Comparison of ENCODE assay signal across 12 cellular contexts in the genomic region with DNA sequence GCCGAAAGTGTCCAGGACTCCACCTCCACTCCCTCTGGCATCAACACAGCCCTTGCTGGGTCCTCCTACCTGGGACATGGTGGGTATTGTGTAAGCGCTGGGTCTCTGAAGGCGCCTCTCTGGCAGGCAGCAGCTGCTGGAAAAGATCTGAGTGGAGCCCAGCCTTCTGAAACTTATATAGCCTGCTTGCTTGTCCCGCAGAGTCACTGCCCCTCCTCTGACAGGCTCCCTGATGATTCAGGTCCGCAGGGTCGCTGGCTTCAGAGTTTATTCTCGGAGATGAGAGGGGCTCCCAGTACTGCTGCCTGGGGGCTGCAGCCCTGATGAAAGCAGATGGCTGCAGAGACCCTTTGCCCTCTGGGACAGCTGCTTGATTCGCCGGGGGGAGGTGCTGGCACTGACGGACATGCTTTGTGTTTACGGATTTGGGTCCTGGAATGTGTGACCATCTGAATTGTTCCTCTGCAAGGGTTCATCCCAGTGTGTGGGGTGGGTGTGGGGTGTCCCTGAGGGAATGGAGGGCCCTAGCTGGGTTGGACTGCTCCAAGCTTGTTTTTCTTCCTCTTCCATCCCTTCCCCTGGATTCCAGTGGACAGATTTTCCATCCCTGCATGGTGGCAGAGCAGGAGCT. TPM values are rescaled to one million over a fixed set of nuclear protein-coding genes. Genes with fewer than 3 reads are reported as not detected.
A peak's percentile ranks its signal among the peaks of the same experiment; 100 is the strongest.
DNase-seq lines count a peak whose midpoint lies in the region; ATAC-seq and TF ChIP-seq lines count a peak whose summit lies in the region.
"Had no signal": no experiment of that assay in that cellular context is flagged by ENCODE, and none has a peak within 500 bp of the region (broad histone marks: within the 10 kb centered on the region; RNA-seq: fewer than 3 reads in every experiment).

Gene MUSTN1, minus strand, starts transcription at position 149 of the 631 bp plus-strand sequence. Its CDS starts 71 bp downstream, at position 78.

- CTCF ChIA-PET in activated CD8-positive, alpha-beta memory T cell treated with anti-CD3 and anti-CD28 coated beads, Interleukin-2, amount 10 ng/mL, durations not matched to agents 7 days and 5 days (lab: Charles Lee) = no interaction called here

- no peak for TF ChIP-seq POLR2A in heart left ventricle (IDR thresholded peaks at IDR 0.05)

- DNase-seq in activated CD8-positive, alpha-beta memory T cell treated with anti-CD3 and anti-CD28 coated beads, Interleukin-2, amount 10 ng/mL, durations not matched to agents 7 days and 5 days = no peak
- no peak for DNase-seq in activated CD8-positive, alpha-beta memory T cell treated with anti-CD3 and anti-CD28 coated beads, Interleukin-2, amount 50 U/mL, for 48 hours
- DNase-seq in heart left ventricle = peak in 4 of 5 donors; percentile 36 to 68 (median 59)
- no peak for DNase-seq in progenitor cell of endocrine pancreas (ENCODE audit: low spot score, unreplicated experiment)
- DNase-seq in GM10266 (ENCODE audit: extremely low spot score) = no peak
- DNase-seq: DND-41; NCI-H2029 treated with DMSO at 0.1 percent for 48 hours; RPMI8226; stimulated activated CD4-positive, alpha-beta T cell treated with anti-CD3 and anti-CD28 coated beads, Interleukin-2, amount 100 ng/mL, for 24 hours had no signal

- TF ChIP-seq CTCF in heart left ventricle (IDR thresholded peaks at IDR 0.05) (no peak), progenitor cell of endocrine pancreas (IDR thresholded peaks at IDR 0.05; ENCODE audit: unreplicated experiment) (no peak), GM10266 (IDR thresholded peaks at IDR 0.05; ENCODE audit: control insufficient read depth, insufficient read depth, low read depth, missing control alignments) (no peak)

- H3K4me3 ChIP-seq in heart left ventricle = peak within 1 kb of the TSS in 10 of 12 donors; percentile 12 to 53 (median 37)

- H3K27me3 ChIP-seq in heart left ventricle = no peaks in the 10 kb centered on the region

- peaks cover 0 to 29% (median under 1%) of the 10 kb centered on the region in 9 donors for H3K36me3 ChIP-seq in heart left ventricle

- H3K4me1 ChIP-seq in heart left ventricle = peaks cover 5 to 45% (median 23%) of the 10 kb centered on the region in 12 donors

- no peaks in the 10 kb centered on the region for H3K27me3 Mint-ChIP-seq in activated CD8-positive, alpha-beta memory T cell treated with anti-CD3 and anti-CD28 coated beads, Interleukin-2, amount 10 ng/mL, durations not matched to agents 7 days and 5 days
- no peaks in the 10 kb centered on the region for H3K27me3 Mint-ChIP-seq in progenitor cell of endocrine pancreas

- H3K4me1 Mint-ChIP-seq in activated CD8-positive, alpha-beta memory T cell treated with anti-CD3 and anti-CD28 coated beads, Interleukin-2, amount 10 ng/mL, durations not matched to agents 7 days and 5 days = peaks cover 53% of the 10 kb centered on the region
- H3K4me1 Mint-ChIP-seq in progenitor cell of endocrine pancreas (ENCODE audit: low read depth) = peaks cover 15% of the 10 kb centered on the region

- peak within 1 kb of the TSS; percentile 32 to 90 (median 57) for H3K27ac ChIP-seq in heart left ventricle

- H3K36me3 Mint-ChIP-seq in activated CD8-positive, alpha-beta memory T cell treated with anti-CD3 and anti-CD28 coated beads, Interleukin-2, amount 10 ng/mL, durations not matched to agents 7 days and 5 days = peaks cover 7% of the 10 kb centered on the region
- H3K36me3 Mint-ChIP-seq in progenitor cell of endocrine pancreas (ENCODE audit: insufficient read depth) = no peaks in the 10 kb centered on the region

- H3K4me3 Mint-ChIP-seq in activated CD8-positive, alpha-beta memory T cell treated with anti-CD3 and anti-CD28 coated beads, Interleukin-2, amount 10 ng/mL, durations not matched to agents 7 days and 5 days = no peak within 1 kb of the TSS
- H3K4me3 Mint-ChIP-seq in progenitor cell of endocrine pancreas (ENCODE audit: low read depth) = no peak within 1 kb of the TSS

- H3K27ac Mint-ChIP-seq in activated CD8-positive, alpha-beta memory T cell treated with anti-CD3 and anti-CD28 coated beads, Interleukin-2, amount 10 ng/mL, durations not matched to agents 7 days and 5 days = peak within 1 kb of the TSS; percentile 54
- peak within 1 kb of the TSS; percentile 21 for H3K27ac Mint-ChIP-seq in progenitor cell of endocrine pancreas

- 20 to 48% (median 44%) methylated on average over 3 to 11 of the region's 11 CpGs for WGBS in heart left ventricle, 4 donors

- H3K9me3 Mint-ChIP-seq in activated CD8-positive, alpha-beta memory T cell treated with anti-CD3 and anti-CD28 coated beads, Interleukin-2, amount 10 ng/mL, durations not matched to agents 7 days and 5 days (ENCODE audit: low read depth) = no peaks in the 10 kb centered on the region
- no peaks in the 10 kb centered on the region for H3K9me3 Mint-ChIP-seq in progenitor cell of endocrine pancreas (ENCODE audit: low read depth)

- H3K9me3 ChIP-seq in heart left ventricle = no peaks in the 10 kb centered on the region

- intact Hi-C loops in heart left ventricle (cut with DNase I) = loop anchor here in 2 of 10 donors (5.0 kb wide), 1 partner anchor 63 kb away; the partner anchor contains the start of gene NEK4 (in 2 of the 2)

- ATAC-seq in activated CD8-positive, alpha-beta memory T cell treated with anti-CD3 and anti-CD28 coated beads, Interleukin-2, amount 10 ng/mL, durations not matched to agents 7 days and 5 days = no peak
- ATAC-seq in heart left ventricle (peak; percentile 35 to 65 (median 48)), HG02938 (IDR thresholded peaks at IDR 0.05; ENCODE audit: unreplicated experiment) (no peak), HG03469 (IDR thresholded peaks at IDR 0.05; ENCODE audit: unreplicated experiment) (no peak), GM19452 (IDR thresholded peaks at IDR 0.05; ENCODE audit: unreplicated experiment) (no peak)

RNA-seq across cellular contexts. Expression of gene MUSTN1, which starts in this region (rescaled TPM):
- 1 to 10 TPM in 1 of 2 experiments, under 1 TPM in 1; 0.40 to 3.0 TPM for total RNA-seq in activated CD8-positive, alpha-beta memory T cell treated with anti-CD3 and anti-CD28 coated beads, Interleukin-2, amount 10 ng/mL, durations not matched to agents 7 days and 5 days
- total RNA-seq in heart left ventricle (100 to 1,000 TPM in 2 of 9 donors, 10 to 100 TPM in 7; 13.5 to 207 (median 32.4) TPM), progenitor cell of endocrine pancreas (not detected in 2 replicates)
- 100 to 1,000 TPM in 1 of 2 donors, 10 to 100 TPM in 1; 31.0 to 183 TPM for polyA plus RNA-seq in heart left ventricle

Comparison
In these comparisons a context has a peak if more than half of its experiments do, and no peak if none do; other contexts are left out.
1. ATAC-seq: peak in heart left ventricle (4 of 4); none in activated CD8-positive, alpha-beta memory T cell treated with anti-CD3 and anti-CD28 coated beads, Interleukin-2, amount 10 ng/mL, durations not matched to agents 7 days and 5 days (single experiment), HG02938 (single experiment), HG03469 (single experiment) and GM19452 (single experiment).
2. DNase-seq: peak in heart left ventricle (4 of 5); none in activated CD8-positive, alpha-beta memory T cell treated with anti-CD3 and anti-CD28 coated beads, Interleukin-2, amount 10 ng/mL, durations not matched to agents 7 days and 5 days (single experiment), activated CD8-positive, alpha-beta memory T cell treated with anti-CD3 and anti-CD28 coated beads, Interleukin-2, amount 50 U/mL, for 48 hours (single experiment), progenitor cell of endocrine pancreas (single experiment) and GM10266 (single experiment).